Comparison of ENCODE assay signal across 11 cellular contexts in genomic region chr5:16492398-16493175, GRCh38. TPM values are rescaled to one million over a fixed set of nuclear protein-coding genes. Genes with fewer than 3 reads are reported as not detected.
DNase-seq lines count a peak whose midpoint lies in the region; ATAC-seq, FAIRE-seq and TF ChIP-seq lines count a peak whose summit lies in the region.
"Had no signal": no experiment of that assay in that cellular context is flagged by ENCODE, and none has a peak within 500 bp of the region (broad histone marks: within the 10 kb centered on the region; RNA-seq: fewer than 3 reads in every experiment).

No MANE protein-coding gene starts in this region.

- no peak for FAIRE-seq in urothelium cell line (lab: Jason Lieb, UNC)

- H3K27ac Mint-ChIP-seq in activated naive CD4-positive, alpha-beta T cell treated with anti-CD3 and anti-CD28 coated beads, Interleukin-2, amount 50 U/mL, for 72 hours, result no peak overlapping the region
- H3K27ac Mint-ChIP-seq: activated naive CD8-positive, alpha-beta T cell treated with anti-CD3 and anti-CD28 coated beads for 36 hours; H9; natural killer cell had no signal

- H3K27me3 ChIP-seq in adipocyte (replicated peaks; ENCODE audit: control insufficient read depth, insufficient read depth, low read length) (no peaks in the 10 kb centered on the region), kidney epithelial cell (ENCODE audit: control insufficient read depth, insufficient read depth, low read length) (no peaks in the 10 kb centered on the region)

- no peak for TF ChIP-seq CTCF in kidney epithelial cell (IDR thresholded peaks at IDR 0.05; ENCODE audit: insufficient read depth, low read length, poor library complexity, severe bottlenecking)

- DNase-seq in activated naive CD4-positive, alpha-beta T cell treated with anti-CD3 and anti-CD28 coated beads, Interleukin-2, amount 50 U/mL, for 72 hours (ENCODE audit: low spot score in 2 of 2), result no peak
- no peak for DNase-seq in activated naive CD4-positive, alpha-beta T cell (lab: John Stamatoyannopoulos, UW)
- DNase-seq in adipocyte (ENCODE audit: low read depth), result peak; percentile 64
- peak; percentile 61 for DNase-seq in kidney epithelial cell (ENCODE audit: low read depth)
- DNase-seq in urothelium cell line (ENCODE audit: low spot score), result peak; percentile 26
- DNase-seq in GM19240 (ENCODE audit: insufficient read length, low spot score), result no peak
- DNase-seq: activated naive CD8-positive, alpha-beta T cell treated with anti-CD3 and anti-CD28 coated beads for 36 hours; H9; natural killer cell had no signal

- ATAC-seq in activated naive CD4-positive, alpha-beta T cell treated with anti-CD3 and anti-CD28 coated beads, Interleukin-2, amount 50 U/mL, for 72 hours, result peak; percentile 40 to 49
- ATAC-seq in HG02763 (IDR thresholded peaks at IDR 0.05; ENCODE audit: unreplicated experiment) (no peak), GM21529 (IDR thresholded peaks at IDR 0.05; ENCODE audit: unreplicated experiment) (no peak)
- ATAC-seq: natural killer cell had no signal

- no peak overlapping the region for H3K9ac ChIP-seq in adipocyte (ENCODE audit: low read length)

- H3K4me3 ChIP-seq in adipocyte (ENCODE audit: low read length) (no peak overlapping the region), kidney epithelial cell (ENCODE audit: low read depth, low read length) (no peak overlapping the region)

- H3K36me3 Mint-ChIP-seq in activated naive CD4-positive, alpha-beta T cell treated with anti-CD3 and anti-CD28 coated beads, Interleukin-2, amount 50 U/mL, for 72 hours, result peaks cover 22 to 25% of the 10 kb centered on the region in 2 donors
- H3K36me3 Mint-ChIP-seq: natural killer cell had no signal

- H3K9me3 ChIP-seq in adipocyte (ENCODE audit: control insufficient read depth, low read length), result peaks cover 7% of the 10 kb centered on the region

- peaks cover 24% of the 10 kb centered on the region for H3K4me1 ChIP-seq in adipocyte (ENCODE audit: control insufficient read depth, insufficient read depth, low read length)

- H3K9me3 Mint-ChIP-seq in activated naive CD4-positive, alpha-beta T cell treated with anti-CD3 and anti-CD28 coated beads, Interleukin-2, amount 50 U/mL, for 72 hours, result peaks cover 0 to 15% of the 10 kb centered on the region in 2 donors
- H3K9me3 Mint-ChIP-seq: natural killer cell had no signal

- H3K36me3 ChIP-seq in adipocyte (ENCODE audit: control insufficient read depth, insufficient read depth, low read length, severe bottlenecking), result no peaks in the 10 kb centered on the region
- no peaks in the 10 kb centered on the region for H3K36me3 ChIP-seq in kidney epithelial cell (ENCODE audit: control insufficient read depth, insufficient read depth, low read length)

RNA-seq across cellular contexts. Expression of gene ZNF622, which starts 27.0 kb away (rescaled TPM):
- 10 to 100 TPM; 24.4 to 37.3 TPM for total RNA-seq in activated naive CD4-positive, alpha-beta T cell treated with anti-CD3 and anti-CD28 coated beads, Interleukin-2, amount 50 U/mL, for 72 hours
- total RNA-seq in kidney epithelial cell, result 60.8 and 65.2 TPM in 2 replicates

Comparison
In these comparisons a context has a peak if more than half of its experiments do, and no peak if none do; other contexts are left out.
1. ATAC-seq: peak in activated naive CD4-positive, alpha-beta T cell treated with anti-CD3 and anti-CD28 coated beads, Interleukin-2, amount 50 U/mL, for 72 hours (2 of 2); none in HG02763 (single experiment) and GM21529 (single experiment).
2. DNase-seq: peak in adipocyte (single experiment), kidney epithelial cell (single experiment) and urothelium cell line (single experiment); none in activated naive CD4-positive, alpha-beta T cell treated with anti-CD3 and anti-CD28 coated beads, Interleukin-2, amount 50 U/mL, for 72 hours (0 of 2), activated naive CD4-positive, alpha-beta T cell (0 of 4) and GM19240 (single experiment).